In the genomic region with DNA sequence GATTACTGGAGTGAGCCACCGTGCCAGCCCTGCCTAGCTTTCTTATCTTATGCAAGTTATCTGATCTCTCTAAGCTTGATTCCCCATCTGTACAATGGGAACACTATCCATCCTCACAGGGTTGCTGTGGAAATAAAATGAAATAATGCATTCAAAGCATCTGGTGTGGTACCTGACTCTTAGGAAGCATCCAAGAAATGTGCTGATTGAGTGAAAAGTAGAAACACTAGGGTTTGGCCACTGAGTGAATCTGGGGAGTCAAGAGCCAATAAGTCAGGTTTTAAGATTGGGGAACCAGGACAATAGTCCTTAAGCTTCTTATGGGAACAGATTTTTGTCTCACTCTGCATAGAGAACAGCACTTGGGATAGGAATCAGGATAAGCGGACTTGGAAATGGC, we compare ENCODE assay signal across 30 cellular contexts. TPM values are rescaled to one million over a fixed set of nuclear protein-coding genes. Genes with fewer than 3 reads are reported as not detected.
"Had no signal": no experiment of that assay in that cellular context is flagged by ENCODE, and none has a peak within 500 bp of the region (broad histone marks: within the 10 kb centered on the region; RNA-seq: fewer than 3 reads in every experiment).

No MANE protein-coding gene starts in this region.

- H3K9me3 Mint-ChIP-seq: activated CD8-positive, alpha-beta T cell treated with anti-CD3 and anti-CD28 coated beads for 36 hours; effector memory CD8-positive, alpha-beta T cell; naive B cell; WTC11 had no signal

- H3K27me3 ChIP-seq: brain microvascular endothelial cell, gastroesophageal sphincter, hepatocyte, neutrophil, testis had no signal

- H3K36me3 ChIP-seq: brain microvascular endothelial cell, neutrophil had no signal

- H3K27ac ChIP-seq: brain microvascular endothelial cell, gastroesophageal sphincter, hepatocyte, neutrophil, testis had no signal

- H2AFZ ChIP-seq: hepatocyte had no signal

- H3K27me3 Mint-ChIP-seq: activated CD8-positive, alpha-beta T cell treated with anti-CD3 and anti-CD28 coated beads for 36 hours; effector memory CD8-positive, alpha-beta T cell; naive B cell had no signal

- DNase-seq: activated CD4-positive, alpha-beta T cell treated with anti-CD3 and anti-CD28 coated beads for 1 hour; activated CD4-positive, alpha-beta T cell treated with anti-CD3 and anti-CD28 coated beads, Interleukin-2, amount 50 U/mL, for 1 hour; activated CD8-positive, alpha-beta T cell treated with anti-CD3 and anti-CD28 coated beads for 36 hours; activated naive CD4-positive, alpha-beta T cell treated with Interleukin-2 at 50 U/mL for 16 hours; activated T-cell treated with anti-CD3 and anti-CD28 coated beads, Interleukin-2, amount 50 U/mL, for 48 hours; amniotic stem cell; brain microvascular endothelial cell; cortex of kidney; effector memory CD8-positive, alpha-beta T cell; erythroblast; left colon; mammary epithelial cell; naive B cell; stimulated activated CD4-positive, alpha-beta T cell treated with anti-CD3 and anti-CD28 coated beads, Interleukin-12 subunit alpha, Interleukin-12 subunit beta, amount 100 ng/mL, for 4 hours; stimulated activated CD4-positive, alpha-beta T cell treated with anti-CD3 and anti-CD28 coated beads, Interleukin-4, amount 100 ng/mL, for 1 hour; stimulated activated naive CD8-positive, alpha-beta T cell treated with anti-CD3 and anti-CD28 coated beads, Interleukin-15, Interleukin-2, amounts not matched to agents 100 U/mL and 50 U/mL, for 24 hours; T-helper 2 cell; testis; trophoblast cell had no signal

- ATAC-seq: activated CD8-positive, alpha-beta T cell treated with anti-CD3 and anti-CD28 coated beads for 36 hours; effector memory CD8-positive, alpha-beta T cell; gastroesophageal sphincter; left colon; sciatic nerve; stimulated activated naive CD8-positive, alpha-beta T cell treated with anti-CD3 and anti-CD28 coated beads, Interleukin-15, Interleukin-2, amounts not matched to agents 100 U/mL and 50 U/mL, for 24 hours; WTC11 had no signal

- H3K4me3 ChIP-seq: gastroesophageal sphincter, hepatocyte, skin epidermis, testis had no signal

- H3K36me3 Mint-ChIP-seq: naive B cell, WTC11 had no signal

- H3K4me3 Mint-ChIP-seq: activated CD8-positive, alpha-beta T cell treated with anti-CD3 and anti-CD28 coated beads for 36 hours; effector memory CD8-positive, alpha-beta T cell; WTC11 had no signal

- H3K9me3 ChIP-seq: gastroesophageal sphincter, neutrophil, testis had no signal

- H3K4me2 ChIP-seq: hepatocyte had no signal

RNA-seq across cellular contexts. Expression of a gene that starts 27.2 kb away (rescaled TPM):
- total RNA-seq: activated CD8-positive, alpha-beta T cell treated with anti-CD3 and anti-CD28 coated beads for 36 hours had no signal
- polyA plus RNA-seq: liver had no signal

RNA-seq across cellular contexts. Expression of a gene that starts 51.5 kb away (rescaled TPM):
- total RNA-seq: activated CD8-positive, alpha-beta T cell treated with anti-CD3 and anti-CD28 coated beads for 36 hours; astrocyte; gastroesophageal sphincter; osteocyte; posterior vena cava; sciatic nerve had no signal
- polyA plus RNA-seq: keratinocyte, mammary epithelial cell had no signal
